ENCODE assay signal across 8 cellular contexts in genomic region chr9:74379718-74380117, GRCh38.
DNase-seq lines count a peak whose midpoint lies in the region; ATAC-seq and TF ChIP-seq lines count a peak whose summit lies in the region.

No MANE protein-coding gene starts in this region.

- H3K4me3 Mint-ChIP-seq in osteocyte (ENCODE audit: unreplicated experiment) = no peak overlapping the region

- H3K9me3 Mint-ChIP-seq in osteocyte (ENCODE audit: unreplicated experiment) = no peaks in the 10 kb centered on the region

- H3K27me3 Mint-ChIP-seq in osteocyte (ENCODE audit: unreplicated experiment) = no peaks in the 10 kb centered on the region

- DNase-seq in GM12864 (ENCODE audit: low read depth) = peak; percentile 8
- peak; percentile 20 for DNase-seq in NCI-H187 treated with DMSO at 0.1 percent for 48 hours (lab: John Stamatoyannopoulos, UW)
- DNase-seq in astrocyte of the cerebellum (ENCODE audit: low read depth) = peak; percentile 23
- peak; percentile 11 for DNase-seq in mucosa of gallbladder (ENCODE audit: low spot score)
- DNase-seq in amniotic stem cell (lab: John Stamatoyannopoulos, UW) = no peak
- no peak for DNase-seq in osteocyte (ENCODE audit: extremely low spot score, unreplicated experiment)
- no peak for DNase-seq in activated CD4-positive, alpha-beta T cell treated with anti-CD3 and anti-CD28 coated beads, Interleukin-2, amount 50 U/mL, for 4 hours

- peak; percentile 79 for ATAC-seq in GM21825 (IDR thresholded peaks at IDR 0.05; ENCODE audit: unreplicated experiment)

- no peaks in the 10 kb centered on the region for H3K4me1 Mint-ChIP-seq in osteocyte (ENCODE audit: unreplicated experiment)

- H3K4me3 ChIP-seq in GM12864 (ENCODE audit: low read depth, low read length) = no peak overlapping the region
- no peak overlapping the region for H3K4me3 ChIP-seq in astrocyte of the cerebellum (ENCODE audit: low read depth, low read length)

- TF ChIP-seq CTCF in GM12864 (IDR thresholded peaks at IDR 0.05; ENCODE audit: low read depth, low read length, missing control alignments) (peak; percentile 51), astrocyte of the cerebellum (IDR thresholded peaks at IDR 0.05; ENCODE audit: low read depth, low read length, missing control alignments) (peak; percentile 58), osteocyte (IDR thresholded peaks at IDR 0.05) (no peak)

- in situ Hi-C loops in astrocyte of the cerebellum (cut with HindIII; ENCODE audit: low sequenced_read_pairs) = no loop called here

- H3K36me3 Mint-ChIP-seq in osteocyte (ENCODE audit: unreplicated experiment) = no peaks in the 10 kb centered on the region

- no peak overlapping the region for H3K27ac Mint-ChIP-seq in osteocyte (ENCODE audit: unreplicated experiment)

Comparison
In these comparisons a context has a peak if more than half of its experiments do, and no peak if none do; other contexts are left out.
1. DNase-seq: peak in GM12864 (single experiment), NCI-H187 treated with DMSO at 0.1 percent for 48 hours (single experiment), astrocyte of the cerebellum (single experiment) and mucosa of gallbladder (single experiment); none in amniotic stem cell (single experiment), osteocyte (single experiment) and activated CD4-positive, alpha-beta T cell treated with anti-CD3 and anti-CD28 coated beads, Interleukin-2, amount 50 U/mL, for 4 hours (0 of 2).